In genomic region chr3:14991818-14992612, GRCh38 we compare ENCODE assay signal across 17 cellular contexts. TPM values are rescaled to one million over a fixed set of nuclear protein-coding genes. Genes with fewer than 3 reads are reported as not detected.
DNase-seq lines count a peak whose midpoint lies in the region; ATAC-seq and TF ChIP-seq lines count a peak whose summit lies in the region.
"Had no signal": no experiment of that assay in that cellular context is flagged by ENCODE, and none has a peak within 500 bp of the region (broad histone marks: within the 10 kb centered on the region; RNA-seq: fewer than 3 reads in every experiment).

No MANE protein-coding gene starts in this region.

- H3K27ac ChIP-seq in tibial artery = no peak overlapping the region
- H3K27ac ChIP-seq: parathyroid adenoma had no signal

- TF ChIP-seq CTCF in progenitor cell of endocrine pancreas (IDR thresholded peaks at IDR 0.05; ENCODE audit: unreplicated experiment) (no peak), tibial artery (IDR thresholded peaks at IDR 0.05) (no peak)

- no peaks in the 10 kb centered on the region for H3K36me3 ChIP-seq in tibial artery
- H3K36me3 ChIP-seq: BE2C had no signal

- ATAC-seq in esophagus mucosa (peak; percentile 83), left lobe of liver (no peak)
- ATAC-seq: activated T-cell treated with anti-CD3 and anti-CD28 coated beads, Interleukin-2, amount 50 U/mL, for 72 hours had no signal

- no peak overlapping the region for H3K4me3 Mint-ChIP-seq in progenitor cell of endocrine pancreas (ENCODE audit: low read depth)
- H3K4me3 Mint-ChIP-seq: activated naive CD8-positive, alpha-beta T cell treated with anti-CD3 and anti-CD28 coated beads for 36 hours; activated T-cell treated with anti-CD3 and anti-CD28 coated beads, Interleukin-2, amount 50 U/mL, for 72 hours had no signal

- H3K4me1 Mint-ChIP-seq in progenitor cell of endocrine pancreas (ENCODE audit: low read depth) = peaks cover 26% of the 10 kb centered on the region

- H3K36me3 Mint-ChIP-seq in progenitor cell of endocrine pancreas (ENCODE audit: insufficient read depth) = no peaks in the 10 kb centered on the region

- peak overlapping the region; percentile 52 for H3K27ac Mint-ChIP-seq in progenitor cell of endocrine pancreas
- H3K27ac Mint-ChIP-seq: activated naive CD8-positive, alpha-beta T cell treated with anti-CD3 and anti-CD28 coated beads for 36 hours; activated T-cell treated with anti-CD3 and anti-CD28 coated beads, Interleukin-2, amount 50 U/mL, for 72 hours had no signal

- no peaks in the 10 kb centered on the region for H3K9me3 ChIP-seq in tibial artery
- H3K9me3 ChIP-seq: BE2C had no signal

- no peaks in the 10 kb centered on the region for H3K9me3 Mint-ChIP-seq in progenitor cell of endocrine pancreas (ENCODE audit: low read depth)
- H3K9me3 Mint-ChIP-seq: activated naive CD8-positive, alpha-beta T cell treated with anti-CD3 and anti-CD28 coated beads for 36 hours; activated T-cell treated with anti-CD3 and anti-CD28 coated beads, Interleukin-2, amount 50 U/mL, for 72 hours had no signal

- no peaks in the 10 kb centered on the region for H3K27me3 Mint-ChIP-seq in progenitor cell of endocrine pancreas
- H3K27me3 Mint-ChIP-seq: activated naive CD8-positive, alpha-beta T cell treated with anti-CD3 and anti-CD28 coated beads for 36 hours had no signal

- intact Hi-C loops in tibial artery (cut with DNase I; ENCODE audit: low total_unique reads) = no loop called here

- no peaks in the 10 kb centered on the region for H3K27me3 ChIP-seq in tibial artery
- H3K27me3 ChIP-seq: BE2C had no signal

- no peak overlapping the region for H3K4me3 ChIP-seq in tibial artery

- DNase-seq in ELF-1 (ENCODE audit: low read depth, low spot score) (peak; percentile 49), NCI-H146 treated with DMSO at 0.1 percent for 48 hours (lab: John Stamatoyannopoulos, UW; ENCODE audit: unreplicated experiment) (peak; percentile 16), progenitor cell of endocrine pancreas (ENCODE audit: low spot score, unreplicated experiment) (no peak), tibial artery (no peak), left lobe of liver (ENCODE audit: low spot score) (no peak)
- DNase-seq in activated CD8-positive, alpha-beta memory T cell treated with anti-CD3 and anti-CD28 coated beads, Interleukin-2, amount 50 U/mL, for 4 hours = no peak
- DNase-seq: activated CD4-positive, CD25-positive, alpha-beta regulatory T cell; activated naive CD8-positive, alpha-beta T cell treated with anti-CD3 and anti-CD28 coated beads for 36 hours; activated T-cell treated with anti-CD3 and anti-CD28 coated beads, Interleukin-2, amount 50 U/mL, for 72 hours; BE2C; foreskin melanocyte; MM.1S; NCI-H524 treated with DMSO at 0.1 percent for 48 hours; SIG-M5; stimulated activated CD8-positive, alpha-beta memory T cell treated with anti-CD3 and anti-CD28 coated beads, Interleukin-4, amount 100 ng/mL, for 48 hours had no signal

- peaks cover 0 to 38% (median 13%) of the 10 kb centered on the region in 4 donors for H3K4me1 ChIP-seq in tibial artery
- H3K4me1 ChIP-seq: BE2C, parathyroid adenoma had no signal

RNA-seq across cellular contexts. Expression of gene NR2C2, which starts 44.6 kb away (rescaled TPM):
- total RNA-seq in esophagus mucosa = 19.2 TPM
- total RNA-seq in progenitor cell of endocrine pancreas = 56.0 and 58.8 TPM in 2 replicates
- 14.2 TPM for total RNA-seq in left lobe of liver

Comparison
In these comparisons a context has a peak if more than half of its experiments do, and no peak if none do; other contexts are left out.
1. DNase-seq: peak in ELF-1 (single experiment) and NCI-H146 treated with DMSO at 0.1 percent for 48 hours (single experiment); none in progenitor cell of endocrine pancreas (single experiment), tibial artery (0 of 2), activated CD8-positive, alpha-beta memory T cell treated with anti-CD3 and anti-CD28 coated beads, Interleukin-2, amount 50 U/mL, for 4 hours (single experiment) and left lobe of liver (single experiment).